In the genomic region with DNA sequence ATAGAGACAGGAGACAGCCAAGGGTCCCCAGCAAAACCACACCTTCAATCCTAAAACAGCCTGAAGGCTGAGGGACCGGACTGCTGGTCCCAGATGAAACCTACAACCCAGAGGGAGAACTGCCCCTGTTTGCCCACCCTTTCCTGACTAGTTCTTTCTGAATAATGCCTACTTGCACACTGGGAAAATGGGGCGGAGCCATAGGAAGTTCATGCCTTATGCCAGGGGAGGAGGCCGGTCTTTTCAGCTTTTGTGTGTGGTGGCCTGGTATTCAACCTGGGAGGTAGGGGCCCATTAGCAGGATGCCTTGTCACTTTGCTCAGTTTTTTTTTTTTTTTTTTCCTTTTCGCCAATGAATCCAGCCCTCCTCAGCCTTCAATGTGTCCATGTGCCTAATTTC, we compare ENCODE assay signal across 2 cellular contexts.
TF ChIP-seq lines count a peak whose summit lies in the region.

No MANE protein-coding gene starts in this region.

TF ChIP-seq in HepG2, 621 proteins besides CTCF, POLR2A, EP300 and RAD21 (continues in another document):
- TF ChIP-seq HOXA3 (CRISPR knock-in tag; IDR thresholded peaks at IDR 0.05) (no peak), CREB1 (IDR thresholded peaks at IDR 0.05) (no peak), CREB1 (CRISPR knock-in tag; IDR thresholded peaks at IDR 0.05) (no peak), GATA4 (IDR thresholded peaks at IDR 0.05; ENCODE audit: borderline replicate concordance, low read depth) (no peak), MBNL3 (CRISPR knock-in tag; conservative IDR thresholded peaks at IDR 0.05) (no peak), ZSCAN30 (CRISPR knock-in tag; IDR thresholded peaks at IDR 0.05) (no peak), CBFB (CRISPR knock-in tag; IDR thresholded peaks at IDR 0.05) (no peak), SNAI1 (CRISPR knock-in tag; IDR thresholded peaks at IDR 0.05; ENCODE audit: borderline replicate concordance) (no peak), KLF9 (CRISPR knock-in tag; IDR thresholded peaks at IDR 0.05; ENCODE audit: low read depth) (no peak), SALL2 (CRISPR knock-in tag; IDR thresholded peaks at IDR 0.05) (no peak), ZNF225 (CRISPR knock-in tag; IDR thresholded peaks at IDR 0.05) (no peak), CHD2 (IDR thresholded peaks at IDR 0.05; ENCODE audit: low read depth, low read length) (no peak), NRL (CRISPR knock-in tag; IDR thresholded peaks at IDR 0.05; ENCODE audit: borderline replicate concordance) (no peak), ZNF260 (CRISPR knock-in tag; IDR thresholded peaks at IDR 0.05; ENCODE audit: borderline replicate concordance, low read depth) (no peak), ZFX (CRISPR knock-in tag; IDR thresholded peaks at IDR 0.05; ENCODE audit: low read depth) (0 out of 2 replicates have a peak, but pooled peaks have one; percentile 29), ZNF879 (CRISPR knock-in tag; IDR thresholded peaks at IDR 0.05) (no peak), SRF (IDR thresholded peaks at IDR 0.05; ENCODE audit: low read depth, low read length) (no peak), ATM (IDR thresholded peaks at IDR 0.05; ENCODE audit: borderline replicate concordance) (no peak), ZNF563 (CRISPR knock-in tag; IDR thresholded peaks at IDR 0.05) (peak; percentile 57; the same call in 1 of the 2 replicates), ZBTB7B (CRISPR knock-in tag; IDR thresholded peaks at IDR 0.05) (0 out of 2 replicates have a peak, but pooled peaks have one; percentile 18), SMAD3 (CRISPR knock-in tag; IDR thresholded peaks at IDR 0.05) (no peak), CENPX (CRISPR knock-in tag; IDR thresholded peaks at IDR 0.05) (no peak), ZNF790 (CRISPR knock-in tag; IDR thresholded peaks at IDR 0.05; ENCODE audit: borderline replicate concordance) (no peak), MLLT10 (CRISPR knock-in tag; IDR thresholded peaks at IDR 0.05) (no peak)
- TF ChIP-seq, protein P1, sequence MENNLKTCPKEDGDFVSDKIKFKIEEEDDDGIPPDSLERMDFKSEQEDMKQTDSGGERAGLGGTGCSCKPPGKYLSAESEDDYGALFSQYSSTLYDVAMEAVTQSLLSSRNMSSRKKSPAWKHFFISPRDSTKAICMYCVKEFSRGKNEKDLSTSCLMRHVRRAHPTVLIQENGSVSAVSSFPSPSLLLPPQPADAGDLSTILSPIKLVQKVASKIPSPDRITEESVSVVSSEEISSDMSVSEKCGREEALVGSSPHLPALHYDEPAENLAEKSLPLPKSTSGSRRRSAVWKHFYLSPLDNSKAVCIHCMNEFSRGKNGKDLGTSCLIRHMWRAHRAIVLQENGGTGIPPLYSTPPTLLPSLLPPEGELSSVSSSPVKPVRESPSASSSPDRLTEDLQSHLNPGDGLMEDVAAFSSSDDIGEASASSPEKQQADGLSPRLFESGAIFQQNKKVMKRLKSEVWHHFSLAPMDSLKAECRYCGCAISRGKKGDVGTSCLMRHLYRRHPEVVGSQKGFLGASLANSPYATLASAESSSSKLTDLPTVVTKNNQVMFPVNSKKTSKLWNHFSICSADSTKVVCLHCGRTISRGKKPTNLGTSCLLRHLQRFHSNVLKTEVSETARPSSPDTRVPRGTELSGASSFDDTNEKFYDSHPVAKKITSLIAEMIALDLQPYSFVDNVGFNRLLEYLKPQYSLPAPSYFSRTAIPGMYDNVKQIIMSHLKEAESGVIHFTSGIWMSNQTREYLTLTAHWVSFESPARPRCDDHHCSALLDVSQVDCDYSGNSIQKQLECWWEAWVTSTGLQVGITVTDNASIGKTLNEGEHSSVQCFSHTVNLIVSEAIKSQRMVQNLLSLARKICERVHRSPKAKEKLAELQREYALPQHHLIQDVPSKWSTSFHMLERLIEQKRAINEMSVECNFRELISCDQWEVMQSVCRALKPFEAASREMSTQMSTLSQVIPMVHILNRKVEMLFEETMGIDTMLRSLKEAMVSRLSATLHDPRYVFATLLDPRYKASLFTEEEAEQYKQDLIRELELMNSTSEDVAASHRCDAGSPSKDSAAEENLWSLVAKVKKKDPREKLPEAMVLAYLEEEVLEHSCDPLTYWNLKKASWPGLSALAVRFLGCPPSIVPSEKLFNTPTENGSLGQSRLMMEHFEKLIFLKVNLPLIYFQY (CRISPR knock-in tag; IDR thresholded peaks at IDR 0.05; ENCODE audit: borderline replicate concordance): no peak
- TF ChIP-seq, protein P2, sequence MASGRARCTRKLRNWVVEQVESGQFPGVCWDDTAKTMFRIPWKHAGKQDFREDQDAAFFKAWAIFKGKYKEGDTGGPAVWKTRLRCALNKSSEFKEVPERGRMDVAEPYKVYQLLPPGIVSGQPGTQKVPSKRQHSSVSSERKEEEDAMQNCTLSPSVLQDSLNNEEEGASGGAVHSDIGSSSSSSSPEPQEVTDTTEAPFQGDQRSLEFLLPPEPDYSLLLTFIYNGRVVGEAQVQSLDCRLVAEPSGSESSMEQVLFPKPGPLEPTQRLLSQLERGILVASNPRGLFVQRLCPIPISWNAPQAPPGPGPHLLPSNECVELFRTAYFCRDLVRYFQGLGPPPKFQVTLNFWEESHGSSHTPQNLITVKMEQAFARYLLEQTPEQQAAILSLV (CRISPR knock-in tag; IDR thresholded peaks at IDR 0.05; ENCODE audit: borderline replicate concordance): no peak
- TF ChIP-seq, protein P3, sequence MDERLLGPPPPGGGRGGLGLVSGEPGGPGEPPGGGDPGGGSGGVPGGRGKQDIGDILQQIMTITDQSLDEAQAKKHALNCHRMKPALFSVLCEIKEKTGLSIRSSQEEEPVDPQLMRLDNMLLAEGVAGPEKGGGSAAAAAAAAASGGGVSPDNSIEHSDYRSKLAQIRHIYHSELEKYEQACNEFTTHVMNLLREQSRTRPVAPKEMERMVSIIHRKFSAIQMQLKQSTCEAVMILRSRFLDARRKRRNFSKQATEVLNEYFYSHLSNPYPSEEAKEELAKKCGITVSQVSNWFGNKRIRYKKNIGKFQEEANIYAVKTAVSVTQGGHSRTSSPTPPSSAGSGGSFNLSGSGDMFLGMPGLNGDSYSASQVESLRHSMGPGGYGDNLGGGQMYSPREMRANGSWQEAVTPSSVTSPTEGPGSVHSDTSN (CRISPR knock-in tag; IDR thresholded peaks at IDR 0.05): no peak

TF ChIP-seq in H1, 55 proteins besides CTCF, POLR2A, EP300 and RAD21:
- no peak for TF ChIP-seq KDM4A (IDR thresholded peaks at IDR 0.05; ENCODE audit: low read depth, low read length, severe bottlenecking)
- TF ChIP-seq, protein P4, sequence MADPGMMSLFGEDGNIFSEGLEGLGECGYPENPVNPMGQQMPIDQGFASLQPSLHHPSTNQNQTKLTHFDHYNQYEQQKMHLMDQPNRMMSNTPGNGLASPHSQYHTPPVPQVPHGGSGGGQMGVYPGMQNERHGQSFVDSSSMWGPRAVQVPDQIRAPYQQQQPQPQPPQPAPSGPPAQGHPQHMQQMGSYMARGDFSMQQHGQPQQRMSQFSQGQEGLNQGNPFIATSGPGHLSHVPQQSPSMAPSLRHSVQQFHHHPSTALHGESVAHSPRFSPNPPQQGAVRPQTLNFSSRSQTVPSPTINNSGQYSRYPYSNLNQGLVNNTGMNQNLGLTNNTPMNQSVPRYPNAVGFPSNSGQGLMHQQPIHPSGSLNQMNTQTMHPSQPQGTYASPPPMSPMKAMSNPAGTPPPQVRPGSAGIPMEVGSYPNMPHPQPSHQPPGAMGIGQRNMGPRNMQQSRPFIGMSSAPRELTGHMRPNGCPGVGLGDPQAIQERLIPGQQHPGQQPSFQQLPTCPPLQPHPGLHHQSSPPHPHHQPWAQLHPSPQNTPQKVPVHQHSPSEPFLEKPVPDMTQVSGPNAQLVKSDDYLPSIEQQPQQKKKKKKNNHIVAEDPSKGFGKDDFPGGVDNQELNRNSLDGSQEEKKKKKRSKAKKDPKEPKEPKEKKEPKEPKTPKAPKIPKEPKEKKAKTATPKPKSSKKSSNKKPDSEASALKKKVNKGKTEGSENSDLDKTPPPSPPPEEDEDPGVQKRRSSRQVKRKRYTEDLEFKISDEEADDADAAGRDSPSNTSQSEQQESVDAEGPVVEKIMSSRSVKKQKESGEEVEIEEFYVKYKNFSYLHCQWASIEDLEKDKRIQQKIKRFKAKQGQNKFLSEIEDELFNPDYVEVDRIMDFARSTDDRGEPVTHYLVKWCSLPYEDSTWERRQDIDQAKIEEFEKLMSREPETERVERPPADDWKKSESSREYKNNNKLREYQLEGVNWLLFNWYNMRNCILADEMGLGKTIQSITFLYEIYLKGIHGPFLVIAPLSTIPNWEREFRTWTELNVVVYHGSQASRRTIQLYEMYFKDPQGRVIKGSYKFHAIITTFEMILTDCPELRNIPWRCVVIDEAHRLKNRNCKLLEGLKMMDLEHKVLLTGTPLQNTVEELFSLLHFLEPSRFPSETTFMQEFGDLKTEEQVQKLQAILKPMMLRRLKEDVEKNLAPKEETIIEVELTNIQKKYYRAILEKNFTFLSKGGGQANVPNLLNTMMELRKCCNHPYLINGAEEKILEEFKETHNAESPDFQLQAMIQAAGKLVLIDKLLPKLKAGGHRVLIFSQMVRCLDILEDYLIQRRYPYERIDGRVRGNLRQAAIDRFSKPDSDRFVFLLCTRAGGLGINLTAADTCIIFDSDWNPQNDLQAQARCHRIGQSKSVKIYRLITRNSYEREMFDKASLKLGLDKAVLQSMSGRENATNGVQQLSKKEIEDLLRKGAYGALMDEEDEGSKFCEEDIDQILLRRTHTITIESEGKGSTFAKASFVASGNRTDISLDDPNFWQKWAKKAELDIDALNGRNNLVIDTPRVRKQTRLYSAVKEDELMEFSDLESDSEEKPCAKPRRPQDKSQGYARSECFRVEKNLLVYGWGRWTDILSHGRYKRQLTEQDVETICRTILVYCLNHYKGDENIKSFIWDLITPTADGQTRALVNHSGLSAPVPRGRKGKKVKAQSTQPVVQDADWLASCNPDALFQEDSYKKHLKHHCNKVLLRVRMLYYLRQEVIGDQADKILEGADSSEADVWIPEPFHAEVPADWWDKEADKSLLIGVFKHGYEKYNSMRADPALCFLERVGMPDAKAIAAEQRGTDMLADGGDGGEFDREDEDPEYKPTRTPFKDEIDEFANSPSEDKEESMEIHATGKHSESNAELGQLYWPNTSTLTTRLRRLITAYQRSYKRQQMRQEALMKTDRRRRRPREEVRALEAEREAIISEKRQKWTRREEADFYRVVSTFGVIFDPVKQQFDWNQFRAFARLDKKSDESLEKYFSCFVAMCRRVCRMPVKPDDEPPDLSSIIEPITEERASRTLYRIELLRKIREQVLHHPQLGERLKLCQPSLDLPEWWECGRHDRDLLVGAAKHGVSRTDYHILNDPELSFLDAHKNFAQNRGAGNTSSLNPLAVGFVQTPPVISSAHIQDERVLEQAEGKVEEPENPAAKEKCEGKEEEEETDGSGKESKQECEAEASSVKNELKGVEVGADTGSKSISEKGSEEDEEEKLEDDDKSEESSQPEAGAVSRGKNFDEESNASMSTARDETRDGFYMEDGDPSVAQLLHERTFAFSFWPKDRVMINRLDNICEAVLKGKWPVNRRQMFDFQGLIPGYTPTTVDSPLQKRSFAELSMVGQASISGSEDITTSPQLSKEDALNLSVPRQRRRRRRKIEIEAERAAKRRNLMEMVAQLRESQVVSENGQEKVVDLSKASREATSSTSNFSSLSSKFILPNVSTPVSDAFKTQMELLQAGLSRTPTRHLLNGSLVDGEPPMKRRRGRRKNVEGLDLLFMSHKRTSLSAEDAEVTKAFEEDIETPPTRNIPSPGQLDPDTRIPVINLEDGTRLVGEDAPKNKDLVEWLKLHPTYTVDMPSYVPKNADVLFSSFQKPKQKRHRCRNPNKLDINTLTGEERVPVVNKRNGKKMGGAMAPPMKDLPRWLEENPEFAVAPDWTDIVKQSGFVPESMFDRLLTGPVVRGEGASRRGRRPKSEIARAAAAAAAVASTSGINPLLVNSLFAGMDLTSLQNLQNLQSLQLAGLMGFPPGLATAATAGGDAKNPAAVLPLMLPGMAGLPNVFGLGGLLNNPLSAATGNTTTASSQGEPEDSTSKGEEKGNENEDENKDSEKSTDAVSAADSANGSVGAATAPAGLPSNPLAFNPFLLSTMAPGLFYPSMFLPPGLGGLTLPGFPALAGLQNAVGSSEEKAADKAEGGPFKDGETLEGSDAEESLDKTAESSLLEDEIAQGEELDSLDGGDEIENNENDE (IDR thresholded peaks at IDR 0.05; ENCODE audit: insufficient replicate concordance, low read length): no peak
TF ChIP-seq in H1: peak in this region for 0.
